In genomic region chr18:33532978-33533377, GRCh38 we compare ENCODE assay signal across 33 cellular contexts. TPM values are rescaled to one million over a fixed set of nuclear protein-coding genes. Genes with fewer than 3 reads are reported as not detected.
"Had no signal": no experiment of that assay in that cellular context is flagged by ENCODE, and none has a peak within 500 bp of the region (broad histone marks: within the 10 kb centered on the region; RNA-seq: fewer than 3 reads in every experiment).

No MANE protein-coding gene starts in this region.

- H3K36me3 ChIP-seq: brain microvascular endothelial cell, MG63, SJCRH30, WERI-Rb-1 had no signal

- H3K27me3 ChIP-seq: brain microvascular endothelial cell, MG63, SJCRH30 had no signal

- H3K27ac ChIP-seq: brain microvascular endothelial cell, SJCRH30, SK-N-MC, WERI-Rb-1 had no signal

- H3K4me3 ChIP-seq: MG63, SJCRH30, SK-N-MC had no signal

- H3K9me3 ChIP-seq: MG63, SJCRH30 had no signal

- ATAC-seq: activated CD8-positive, alpha-beta T cell treated with anti-CD3 and anti-CD28 coated beads for 36 hours; activated T-cell treated with anti-CD3 and anti-CD28 coated beads, Interleukin-2, amount 50 U/mL, for 72 hours; activated T-helper 17 cell treated with anti-CD3 and anti-CD28 coated beads, Interleukin-2, amount 50 U/mL, for 72 hours; Panc1 had no signal

- DNase-seq: activated CD4-positive, alpha-beta T cell treated with anti-CD3 and anti-CD28 coated beads, Interleukin-2, amount 10 ng/mL, durations not matched to agents 24 days and 14 days; activated CD4-positive, alpha-beta T cell treated with anti-CD3 and anti-CD28 coated beads, Interleukin-2, amount 50 U/mL, for 4 hours; activated CD4-positive, CD25-positive, alpha-beta regulatory T cell; activated CD8-positive, alpha-beta T cell treated with anti-CD3 and anti-CD28 coated beads for 36 hours; activated effector memory CD4-positive, alpha-beta T cell treated with anti-CD3 and anti-CD28 coated beads, Interleukin-2, amount 50 U/mL, for 16 hours; activated naive CD4-positive, alpha-beta T cell; activated naive CD4-positive, alpha-beta T cell treated with anti-CD3 and anti-CD28 coated beads, Interleukin-2, amount 50 U/mL, for 16 hours; activated naive CD8-positive, alpha-beta T cell treated with anti-CD3 and anti-CD28 coated beads for 36 hours; activated T-cell treated with anti-CD3 and anti-CD28 coated beads, Interleukin-2, amount 50 U/mL, for 1 hour; activated T-cell treated with anti-CD3 and anti-CD28 coated beads, Interleukin-2, amount 50 U/mL, for 72 hours; amniotic stem cell; aorta; brain microvascular endothelial cell; MG63; NCI-H1048; NCI-H1105 treated with DMSO at 0.1 percent for 48 hours; NCI-H1436; NCI-H1694; NCI-H1930; NCI-H2081 treated with DMSO at 0.1 percent for 48 hours; NCI-H345; NCI-H524 treated with DMSO at 0.1 percent for 48 hours; SHP77; SJCRH30; T1000; WERI-Rb-1 had no signal

- H3K4me1 ChIP-seq: SJCRH30 had no signal

RNA-seq across cellular contexts. Expression of gene ASXL3, which starts 45.0 kb away (rescaled TPM):
- total RNA-seq: activated CD4-positive, alpha-beta T cell treated with anti-CD3 and anti-CD28 coated beads, Interleukin-2, amount 10 ng/mL, durations not matched to agents 24 days and 14 days; activated CD8-positive, alpha-beta memory T cell treated with anti-CD3 and anti-CD28 coated beads for 36 hours; activated CD8-positive, alpha-beta T cell treated with anti-CD3 and anti-CD28 coated beads for 36 hours; activated naive CD8-positive, alpha-beta T cell treated with anti-CD3 and anti-CD28 coated beads for 36 hours; activated T-cell treated with anti-CD3 and anti-CD28 coated beads, Interleukin-2, amount 50 U/mL, for 72 hours; activated T-helper 17 cell treated with anti-CD3 and anti-CD28 coated beads, Interleukin-2, amount 50 U/mL, for 72 hours; RPMI7951; SJCRH30; T-helper 1 cell treated with Interleukin-12 subunit alpha and Interleukin-12 subunit beta and Interleukin-4 antibody, amounts not matched to agents 30 ng/mL and 1 ng/mL, for 36 hours; T-helper 2 cell treated with Interferon-gamma antibody and Interleukin-4, amounts not matched to agents 100 ng/mL and 5 ng/mL, for 36 hours had no signal
